ENCODE assay signal across 1 cellular context in genomic region chr11:63974259-63975143, GRCh38.
TF ChIP-seq lines count a peak whose summit lies in the region.

Gene COX8A, plus strand, starts transcription at chr11:63974620. Its CDS starts 61 bp downstream, at chr11:63974681.

TF ChIP-seq in K562, 482 proteins besides CTCF, POLR2A, EP300 and RAD21 (continued from another document and continues in another):
- TF ChIP-seq ARID4B (CRISPR knock-in tag; IDR thresholded peaks at IDR 0.05): peak; percentile 82
- no peak for TF ChIP-seq HMG20A (CRISPR knock-in tag; conservative IDR thresholded peaks at IDR 0.05)
- TF ChIP-seq FOXJ3 (CRISPR knock-in tag; IDR thresholded peaks at IDR 0.05): no peak
- TF ChIP-seq CEBPB (tag; IDR thresholded peaks at IDR 0.05): peak; percentile 95
- no peak for TF ChIP-seq SMARCC2 (IDR thresholded peaks at IDR 0.05; ENCODE audit: low read depth)
- TF ChIP-seq BMI1 (IDR thresholded peaks at IDR 0.05; ENCODE audit: low read length): no peak
- peak; percentile 85; the same call in 1 of the 2 replicates for TF ChIP-seq ATF6 (CRISPR knock-in tag; IDR thresholded peaks at IDR 0.05)
- TF ChIP-seq AFF1 (IDR thresholded peaks at IDR 0.05; ENCODE audit: low read depth in 1 of 2, partially characterized antibody in 2 of 2): peak in 1 of 2 experiments; percentile 65
- TF ChIP-seq ZNF551 (CRISPR knock-in tag; IDR thresholded peaks at IDR 0.05): no peak
- TF ChIP-seq TBP (optimal IDR thresholded peaks at IDR 0.05; ENCODE audit: low read depth, low read length): peak; percentile 83
- peak; percentile 77; the same call in 1 of the 2 replicates for TF ChIP-seq SIN3B (IDR thresholded peaks at IDR 0.05; ENCODE audit: low read depth)
- no peak; the same call in 1 of the 2 replicates for TF ChIP-seq ZNF592 (IDR thresholded peaks at IDR 0.05)
- no peak for TF ChIP-seq IRF2 (CRISPR knock-in tag; IDR thresholded peaks at IDR 0.05)
- no peak for TF ChIP-seq EHMT2 (IDR thresholded peaks at IDR 0.05)
- no peak for TF ChIP-seq THRA (IDR thresholded peaks at IDR 0.05)
- TF ChIP-seq ZNF75A (CRISPR knock-in tag; IDR thresholded peaks at IDR 0.05): no peak
- no peak for TF ChIP-seq ZNF77 (CRISPR knock-in tag; IDR thresholded peaks at IDR 0.05)
- no peak for TF ChIP-seq HSF4 (CRISPR knock-in tag; IDR thresholded peaks at IDR 0.05; ENCODE audit: borderline replicate concordance)
- TF ChIP-seq TAF7 (tag; IDR thresholded peaks at IDR 0.05): peak; percentile 82
- TF ChIP-seq HDAC1 (IDR thresholded peaks at IDR 0.05): peak in 1 of 2 experiments; percentile 83; a peak in 2 of 4 replicates
- TF ChIP-seq SPI1 (IDR thresholded peaks at IDR 0.05; ENCODE audit: borderline replicate concordance, low read depth, low read length): peak; percentile 52; the same call in 1 of the 2 replicates
- TF ChIP-seq HNRNPL (IDR thresholded peaks at IDR 0.05; ENCODE audit: low read depth, low read length): no peak
- TF ChIP-seq TAF15 (IDR thresholded peaks at IDR 0.05; ENCODE audit: low read depth, low read length): no peak
- TF ChIP-seq NFE2 (IDR thresholded peaks at IDR 0.05; ENCODE audit: low read depth): no peak
- no peak for TF ChIP-seq GATA2 (CRISPR knock-in tag; IDR thresholded peaks at IDR 0.05)
- TF ChIP-seq ZNF436 (CRISPR knock-in tag; IDR thresholded peaks at IDR 0.05): no peak
- TF ChIP-seq SRSF9 (IDR thresholded peaks at IDR 0.05; ENCODE audit: borderline replicate concordance, low read depth, low read length): no peak
- TF ChIP-seq CEBPZ (IDR thresholded peaks at IDR 0.05; ENCODE audit: borderline replicate concordance, low read depth, low read length): no peak
- no peak for TF ChIP-seq ZNF561 (CRISPR knock-in tag; conservative IDR thresholded peaks at IDR 0.05)
- TF ChIP-seq CCAR2 (IDR thresholded peaks at IDR 0.05; ENCODE audit: low read depth, low read length): no peak
- TF ChIP-seq PCBP2 (IDR thresholded peaks at IDR 0.05; ENCODE audit: low read depth, low read length, poor library complexity, severe bottlenecking): no peak
- TF ChIP-seq CHCHD3 (CRISPR knock-in tag; IDR thresholded peaks at IDR 0.05): peak; percentile 75; the same call in 1 of the 2 replicates
- TF ChIP-seq KLF10 (CRISPR knock-in tag; IDR thresholded peaks at IDR 0.05): no peak
- no peak for TF ChIP-seq COPS2 (conservative IDR thresholded peaks at IDR 0.05)
- TF ChIP-seq HOMEZ (CRISPR knock-in tag; IDR thresholded peaks at IDR 0.05): no peak
- TF ChIP-seq SMARCA4 (IDR thresholded peaks at IDR 0.05): no peak
- TF ChIP-seq MEF2A (IDR thresholded peaks at IDR 0.05; ENCODE audit: control insufficient read depth, low read depth, low read length): no peak
